In genomic region chr2:128729051-128729450, GRCh38 we compare ENCODE assay signal across 6 cellular contexts.
"Had no signal": no experiment of that assay in that cellular context is flagged by ENCODE, and none has a peak within 500 bp of the region (broad histone marks: within the 10 kb centered on the region; RNA-seq: fewer than 3 reads in every experiment).

No MANE protein-coding gene starts in this region.

- DNase-seq: IMR-90, KBM-7, KG1 had no signal

- FAIRE-seq: HepG2, HTR-8/SVneo had no signal

- H3K27ac ChIP-seq: HL-60 had no signal

- ATAC-seq: HepG2 had no signal
